Comparison of ENCODE assay signal across 24 cellular contexts in genomic region chr17:77045441-77046041, GRCh38.
DNase-seq lines count a peak whose midpoint lies in the region; ATAC-seq, FAIRE-seq and TF ChIP-seq lines count a peak whose summit lies in the region.
"Had no signal": no experiment of that assay in that cellular context is flagged by ENCODE, and none has a peak within 500 bp of the region (broad histone marks: within the 10 kb centered on the region; RNA-seq: fewer than 3 reads in every experiment).

No MANE protein-coding gene starts in this region.

- peak overlapping the region; percentile 76 for H3K27ac ChIP-seq in RWPE1
- peak overlapping the region; percentile 27 for H3K27ac ChIP-seq in epithelial cell of prostate
- H3K27ac ChIP-seq: 22Rv1, cardiac muscle cell, left ventricle myocardium inferior, thyroid gland had no signal

- FAIRE-seq in urothelium cell line (lab: Jason Lieb, UNC), result peak; percentile 83
- FAIRE-seq: frontal cortex, H54, HepG2 had no signal

- TF ChIP-seq CTCF in RWPE1 (conservative IDR thresholded peaks at IDR 0.05; ENCODE audit: low read depth) (no peak), GM10248 (IDR thresholded peaks at IDR 0.05; ENCODE audit: control extremely low read depth, extremely low read depth, low read depth, missing control alignments) (no peak)

- DNase-seq in NCI-H1436 treated with DMSO at 0.1 percent for 48 hours (lab: John Stamatoyannopoulos, UW), result peak; percentile 73
- no peak for DNase-seq in NCI-H1436 (lab: John Stamatoyannopoulos, UW)
- DNase-seq in RWPE1 (ENCODE audit: low spot score), result peak; percentile 69
- peak; percentile 85 for DNase-seq in epithelial cell of prostate (ENCODE audit: low read depth, low spot score)
- DNase-seq in urothelium cell line (ENCODE audit: low spot score), result no peak
- no peak for DNase-seq in GM10248 (ENCODE audit: extremely low spot score)
- DNase-seq: activated CD4-positive, alpha-beta T cell treated with anti-CD3 and anti-CD28 coated beads, Interleukin-2, amount 50 U/mL, for 48 hours; activated T-cell treated with anti-CD3 and anti-CD28 coated beads, Interleukin-2, amount 50 U/mL, for 24 hours; CD4-positive, alpha-beta T cell; effector memory CD4-positive, alpha-beta T cell; left ventricle myocardium inferior; MV-4-11; NCI-H2081; NCI-H69; stimulated activated CD4-positive, alpha-beta T cell treated with anti-CD3 and anti-CD28 coated beads, Interleukin-4, amount 100 ng/mL, for 1 hour; SW 1271; thyroid gland had no signal

- no peak for ATAC-seq in GM21619 (IDR thresholded peaks at IDR 0.05; ENCODE audit: unreplicated experiment)
- ATAC-seq in GM21423 (IDR thresholded peaks at IDR 0.05; ENCODE audit: unreplicated experiment), result no peak
- ATAC-seq: HepG2 had no signal

- POLR2A ChIA-PET in RWPE1 (lab: Yijun Ruan, JAX; ENCODE audit: low non-redundant PET), result interaction anchor here (0.6 kb wide), 1 partner anchor 1714 kb away, joined by 3 read pairs; no protein-coding TSS in a partner anchor
- POLR2A ChIA-PET in GM10248 (lab: Yijun Ruan, JAX), result no interaction called here

- CTCF ChIA-PET in RWPE1 (lab: Yijun Ruan, JAX) (interaction anchor here (0.6 to 2.5 kb wide), 5 partner anchors 9 to 215 kb away, joined by 3 to 16 read pairs (median 6); partner anchors contain the start of gene MGAT5B), GM10248 (lab: Yijun Ruan, JAX) (interaction anchor here (1.4 to 3.9 kb wide), 2 partner anchors 11 to 33 kb away, joined by 3 to 25 read pairs; no protein-coding TSS in a partner anchor)

Comparison
In these comparisons a context has a peak if more than half of its experiments do, and no peak if none do; other contexts are left out.
1. DNase-seq: peak in NCI-H1436 treated with DMSO at 0.1 percent for 48 hours (single experiment), RWPE1 (single experiment) and epithelial cell of prostate (single experiment); none in NCI-H1436 (single experiment), urothelium cell line (single experiment) and GM10248 (single experiment).